Comparison of ENCODE assay signal across 2 cellular contexts in genomic region chr2:46877619-46878113, GRCh38.
TF ChIP-seq lines count a peak whose summit lies in the region.

No MANE protein-coding gene starts in this region.

TF ChIP-seq in A549, 52 proteins besides CTCF, POLR2A, EP300 and RAD21:
- TF ChIP-seq KDM5A (IDR thresholded peaks at IDR 0.05) (no peak), RCOR1 (IDR thresholded peaks at IDR 0.05; ENCODE audit: low read depth, low read length) (no peak), KDM1A (IDR thresholded peaks at IDR 0.05; ENCODE audit: low read depth) (no peak), PBX3 (IDR thresholded peaks at IDR 0.05) (no peak), HOXB5 (CRISPR knock-in tag; IDR thresholded peaks at IDR 0.05) (no peak), CHD2 (IDR thresholded peaks at IDR 0.05; ENCODE audit: low read length, partially characterized antibody) (no peak), JUN (IDR thresholded peaks at IDR 0.05) (no peak), HOXA7 (CRISPR knock-in tag; IDR thresholded peaks at IDR 0.05) (no peak), HMGXB4 (CRISPR knock-in tag; IDR thresholded peaks at IDR 0.05; ENCODE audit: borderline replicate concordance) (no peak), GATA3 (IDR thresholded peaks at IDR 0.05; ENCODE audit: borderline replicate concordance) (no peak), TP53 (CRISPR knock-in tag; IDR thresholded peaks at IDR 0.05) (no peak), BHLHE40 (IDR thresholded peaks at IDR 0.05; ENCODE audit: low read depth, low read length) (no peak), REST (IDR thresholded peaks at IDR 0.05) (no peak), CEBPB (IDR thresholded peaks at IDR 0.05) (no peak)

TF ChIP-seq in IMR-90, 13 proteins besides CTCF, POLR2A, EP300 and RAD21:
- no peak for TF ChIP-seq CHD1 (IDR thresholded peaks at IDR 0.05; ENCODE audit: low read depth, low read length)
- no peak for TF ChIP-seq BHLHE40 (IDR thresholded peaks at IDR 0.05; ENCODE audit: low read depth, low read length)
- TF ChIP-seq CEBPB (IDR thresholded peaks at IDR 0.05; ENCODE audit: low read depth, low read length): no peak
- TF ChIP-seq MAFK (IDR thresholded peaks at IDR 0.05; ENCODE audit: low read depth, low read length): no peak
- no peak for TF ChIP-seq RCOR1 (IDR thresholded peaks at IDR 0.05; ENCODE audit: insufficient replicate concordance, low read length)
- TF ChIP-seq FOS (IDR thresholded peaks at IDR 0.05; ENCODE audit: low read depth, low read length): no peak
